In genomic region chr7:149865437-149865836, GRCh38 we compare ENCODE assay signal across 9 cellular contexts.
DNase-seq lines count a peak whose midpoint lies in the region; ATAC-seq lines count a peak whose summit lies in the region.
"Had no signal": no experiment of that assay in that cellular context is flagged by ENCODE, and none has a peak within 500 bp of the region (broad histone marks: within the 10 kb centered on the region; RNA-seq: fewer than 3 reads in every experiment).

No MANE protein-coding gene starts in this region.

- ATAC-seq in GM21367 (IDR thresholded peaks at IDR 0.05; ENCODE audit: unreplicated experiment) (peak; percentile 48), GM19455 (IDR thresholded peaks at IDR 0.05; ENCODE audit: unreplicated experiment) (no peak), HG02970 (IDR thresholded peaks at IDR 0.05; ENCODE audit: low FRiP score, unreplicated experiment) (no peak)

- DNase-seq in T-helper 1 cell: peak in 4 of 5 donors; percentile 31 to 90 (median 50)
- peak; percentile 47 for DNase-seq in activated naive CD4-positive, alpha-beta T cell treated with anti-CD3 and anti-CD28 coated beads, Interleukin-2, amount 50 U/mL, for 16 hours
- peak; percentile 48 for DNase-seq in stimulated activated CD4-positive, alpha-beta T cell treated with anti-CD3 and anti-CD28 coated beads, Interleukin-4, amount 100 ng/mL, for 1 hour
- no peak for DNase-seq in NCI-H1694 (lab: John Stamatoyannopoulos, UW)
- no peak for DNase-seq in midbrain (lab: John Stamatoyannopoulos, UW)
- DNase-seq: erythroblast had no signal

Comparison
In these comparisons a context has a peak if more than half of its experiments do, and no peak if none do; other contexts are left out.
1. DNase-seq: peak in T-helper 1 cell (4 of 5), activated naive CD4-positive, alpha-beta T cell treated with anti-CD3 and anti-CD28 coated beads, Interleukin-2, amount 50 U/mL, for 16 hours (single experiment) and stimulated activated CD4-positive, alpha-beta T cell treated with anti-CD3 and anti-CD28 coated beads, Interleukin-4, amount 100 ng/mL, for 1 hour (single experiment); none in NCI-H1694 (single experiment) and midbrain (single experiment).